7 cellular contexts compared by ENCODE assay signal in the genomic region with DNA sequence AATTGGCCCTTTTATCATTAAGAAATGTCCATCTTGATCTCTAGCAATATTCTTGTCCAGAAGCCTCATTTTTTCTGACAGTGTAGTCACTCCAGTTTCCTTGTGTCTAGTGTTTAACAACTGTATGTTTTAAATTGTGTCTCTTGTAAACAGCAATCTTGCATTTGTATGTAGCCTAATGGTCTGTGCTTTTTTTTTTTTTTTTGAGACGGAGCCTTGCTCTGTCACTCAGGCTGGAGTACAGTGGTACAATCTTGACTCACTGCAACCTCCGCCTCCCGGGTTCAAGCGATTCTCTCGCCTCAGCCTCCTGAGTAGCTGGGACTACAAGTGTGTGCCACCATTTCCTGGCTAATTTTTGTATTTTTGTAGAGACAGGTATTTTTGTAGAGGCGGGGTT. TPM values are rescaled to one million over a fixed set of nuclear protein-coding genes. Genes with fewer than 3 reads are reported as not detected.
DNase-seq lines count a peak whose midpoint lies in the region; ATAC-seq, FAIRE-seq and TF ChIP-seq lines count a peak whose summit lies in the region.
"Not testable (repeated sequence)": the region's sequence is repeated elsewhere in the genome, so short reads cannot be mapped to it uniquely, and the experiment has no call there.
"Had no signal": no experiment of that assay in that cellular context is flagged by ENCODE, and none has a peak within 500 bp of the region (broad histone marks: within the 10 kb centered on the region; RNA-seq: fewer than 3 reads in every experiment).

No MANE protein-coding gene starts in this region.

- H4K91ac ChIP-seq in mesenchymal stem cell (ENCODE audit: low read length) = not testable (repeated sequence)

- not testable (repeated sequence) for TF ChIP-seq EP300 in GM12878 (IDR thresholded peaks at IDR 0.05; ENCODE audit: borderline replicate concordance in 1 of 2, control insufficient read depth in 1 of 2, low read depth in 2 of 2, low read length in 2 of 2)

- H2BK12ac ChIP-seq in mesenchymal stem cell (ENCODE audit: low read length in 2 of 2) = not testable (repeated sequence)

- intact Hi-C loops in HCT116 (cut with micrococcal nuclease) = not testable (repeated sequence)
- intact Hi-C loops in GM12878 (cut with micrococcal nuclease; ENCODE audit: unreplicated experiment) = loop anchor here (10.0 kb wide), 1 partner anchor 300 kb away; no protein-coding TSS in a partner anchor

- RAD21 ChIA-PET in HCT116 (lab: Charles Lee; ENCODE audit: low non-redundant PET in 1 of 2, low total read pairs in 2 of 2, uncharacterized antibody in 2 of 2, unreplicated experiment in 2 of 2) = not testable (repeated sequence)
- RAD21 ChIA-PET in GM12878 (lab: Charles Lee; ENCODE audit: unreplicated experiment) = interaction anchor here (0.7 to 0.8 kb wide), 2 partner anchors 93 to 288 kb away, joined by 4 to 5 read pairs; no protein-coding TSS in a partner anchor

- not testable (repeated sequence) for H3K14ac ChIP-seq in mesenchymal stem cell (ENCODE audit: low read length in 2 of 2)

- not testable (repeated sequence) for H3K4me3 Mint-ChIP-seq in CD8-positive, alpha-beta memory T cell

- H3K9ac ChIP-seq in HCT116 (ENCODE audit: low read length); GM12878 (ENCODE audit: control insufficient read depth, insufficient read depth, low read length); mesenchymal stem cell (ENCODE audit: low read length): not testable (repeated sequence)
- H3K9ac ChIP-seq in KMS-11 (peak overlapping the region; percentile 99; the same call in 1 of the 2 replicates), OCI-LY1 (ENCODE audit: low read length) (peak overlapping the region; percentile 13)

- H3K36me3 ChIP-seq in CD8-positive, alpha-beta memory T cell (ENCODE audit: insufficient read depth, low read length); HCT116 (ENCODE audit: control insufficient read depth in 1 of 2, insufficient read depth in 2 of 2, low read length in 2 of 2); KMS-11 (ENCODE audit: insufficient read depth); OCI-LY1 (ENCODE audit: insufficient read depth, low read length); GM12878 (ENCODE audit: control insufficient read depth in 2 of 2, insufficient read depth in 2 of 2, low read length in 1 of 2); mesenchymal stem cell (ENCODE audit: control insufficient read depth in 1 of 2, insufficient read depth in 2 of 2, low read depth in 1 of 2, low read length in 2 of 2): not testable (repeated sequence)

- not testable (repeated sequence) for H3K9me2 ChIP-seq in HCT116 (ENCODE audit: insufficient read depth); OCI-LY1 (ENCODE audit: low read depth, low read length)

- not testable (repeated sequence) for H3K4me1 ChIP-seq in CD8-positive, alpha-beta memory T cell (ENCODE audit: insufficient read depth, low read length); HCT116 (ENCODE audit: control insufficient read depth in 1 of 2, insufficient read depth in 2 of 2, low read length in 2 of 2); GM12878 (ENCODE audit: control insufficient read depth, insufficient read depth, low read length)
- H3K4me1 ChIP-seq in KMS-11 (ENCODE audit: low read depth, poor library complexity, severe bottlenecking) (peaks cover 51% of the 10 kb centered on the region), OCI-LY1 (ENCODE audit: insufficient read depth, low read length, severe bottlenecking) (peaks cover 16% of the 10 kb centered on the region), mesenchymal stem cell (ENCODE audit: control insufficient read depth, insufficient read depth, low read depth, low read length) (peaks cover 10% of the 10 kb centered on the region)

- H3K9me3 Mint-ChIP-seq in CD8-positive, alpha-beta memory T cell = not testable (repeated sequence)

- not testable (repeated sequence) for H2BK5ac ChIP-seq in mesenchymal stem cell (ENCODE audit: low read depth, low read length, poor library complexity, severe bottlenecking)

- not testable (repeated sequence) for H4K8ac ChIP-seq in mesenchymal stem cell (ENCODE audit: low read length)

- not testable (repeated sequence) for FAIRE-seq in GM12878 (lab: Jason Lieb, UNC)

- not testable (repeated sequence) for H3K4me2 ChIP-seq in HCT116 (ENCODE audit: low read length); GM12878 (ENCODE audit: control insufficient read depth, insufficient read depth); mesenchymal stem cell (ENCODE audit: low read length, poor library complexity, severe bottlenecking)
- H3K4me2 ChIP-seq in KMS-11 (peak overlapping the region; percentile 71), OCI-LY1 (ENCODE audit: low read length) (peak overlapping the region; percentile 83)

- BruUV-seq in HCT116 (replicated peaks; lab: Mats Ljungman, UMichigan); GM12878 (replicated peaks; lab: Mats Ljungman, UMichigan): not testable (repeated sequence)

- H2AK5ac ChIP-seq in mesenchymal stem cell (ENCODE audit: low read length, severe bottlenecking) = not testable (repeated sequence)

- H2BK15ac ChIP-seq in mesenchymal stem cell (ENCODE audit: low read depth, poor library complexity, severe bottlenecking) = not testable (repeated sequence)

- CTCF ChIA-PET in CD8-positive, alpha-beta memory T cell (lab: Charles Lee); HCT116 (lab: Charles Lee); GM12878 (lab: Yijun Ruan, JAX): not testable (repeated sequence)

- H3K4me1 Mint-ChIP-seq in CD8-positive, alpha-beta memory T cell = not testable (repeated sequence)

- not testable (repeated sequence) for TF ChIP-seq RAD21 in HCT116 (IDR thresholded peaks at IDR 0.05; ENCODE audit: low read depth); GM12878 (IDR thresholded peaks at IDR 0.05; ENCODE audit: insufficient read depth, low read depth, low read length)

- not testable (repeated sequence) for H3K18ac ChIP-seq in mesenchymal stem cell (ENCODE audit: low read depth in 1 of 2, low read length in 2 of 2)

- not testable (repeated sequence) for H3K79me2 ChIP-seq in HCT116 (ENCODE audit: insufficient read depth, low read length)
- peaks cover 73% of the 10 kb centered on the region for H3K79me2 ChIP-seq in KMS-11 (ENCODE audit: insufficient read depth, low read depth)
- H3K79me2 ChIP-seq in OCI-LY1 (ENCODE audit: insufficient read depth, low read length) = peaks cover 47% of the 10 kb centered on the region
- H3K79me2 ChIP-seq in GM12878 (ENCODE audit: control insufficient read depth, insufficient read depth, low read length) = peaks cover 23% of the 10 kb centered on the region

- POLR2A ChIA-PET in CD8-positive, alpha-beta memory T cell (lab: Charles Lee); HCT116 (lab: Charles Lee): not testable (repeated sequence)
- POLR2A ChIA-PET in GM12878 (lab: Charles Lee) = interaction anchor here (0.6 to 1.1 kb wide), 3 partner anchors 77 to 78 kb away, joined by 3 to 7 read pairs (median 3); no protein-coding TSS in a partner anchor

- in situ Hi-C loops in GM12878 (cut with MboI) = not testable (repeated sequence)

- TF ChIP-seq CTCF in HCT116 (IDR thresholded peaks at IDR 0.05 in 2 of 3, conservative IDR thresholded peaks at IDR 0.05 in 1 of 3; ENCODE audit: borderline replicate concordance in 1 of 3, insufficient read depth in 1 of 3, low read depth in 2 of 3, low read length in 2 of 3); KMS-11 (conservative IDR thresholded peaks at IDR 0.05; ENCODE audit: low read depth, low read length); OCI-LY1 (IDR thresholded peaks at IDR 0.05; ENCODE audit: low read length); GM12878 (IDR thresholded peaks at IDR 0.05 in 2 of 3, conservative IDR thresholded peaks at IDR 0.05 in 1 of 3; ENCODE audit: control insufficient read depth in 2 of 3, extremely low read depth in 1 of 3, insufficient read depth in 1 of 3, low read depth in 3 of 3, low read length in 3 of 3): not testable (repeated sequence)

- WGBS in GM12878 (ENCODE audit: insufficient coverage, insufficient replicate concordance, low lambda C conversion rate, missing lambda C conversion rate) = 50% methylated on average over 6 of the region's 6 CpGs
- whole genome bisulfite sequencing in mesenchymal stem cell = 88% methylated on average over 5 of the region's 6 CpGs

- not testable (repeated sequence) for ATAC-seq in HCT116, GM12878

- H3K27ac Mint-ChIP-seq in CD8-positive, alpha-beta memory T cell = not testable (repeated sequence)

- H3K9me3 ChIP-seq in CD8-positive, alpha-beta memory T cell (ENCODE audit: low read length); HCT116 (ENCODE audit: control insufficient read depth in 1 of 2, insufficient read depth in 1 of 2, low read depth in 1 of 2, low read length in 2 of 2); OCI-LY1 (ENCODE audit: low read length); GM12878 (replicated peaks; ENCODE audit: control insufficient read depth, insufficient read depth, low read length); mesenchymal stem cell (ENCODE audit: control insufficient read depth, low read length): not testable (repeated sequence)

- H3K27ac ChIP-seq in CD8-positive, alpha-beta memory T cell (ENCODE audit: low read depth, low read length) = peak overlapping the region; percentile 43
- not testable (repeated sequence) for H3K27ac ChIP-seq in HCT116 (ENCODE audit: low read depth, low read length); OCI-LY1 (ENCODE audit: low read depth, low read length, poor library complexity, severe bottlenecking); GM12878 (ENCODE audit: control insufficient read depth, insufficient read depth); mesenchymal stem cell (ENCODE audit: low read length, poor library complexity, severe bottlenecking)
- H3K27ac ChIP-seq in KMS-11 = peak overlapping the region; percentile 99; the same call in 1 of the 2 replicates

- peaks cover 12% of the 10 kb centered on the region for H3K27me3 ChIP-seq in CD8-positive, alpha-beta memory T cell (ENCODE audit: insufficient read depth, low read length, poor library complexity, severe bottlenecking)
- H3K27me3 ChIP-seq in HCT116 (ENCODE audit: insufficient read depth, low read length); KMS-11 (ENCODE audit: insufficient read depth, low read depth); OCI-LY1 (ENCODE audit: insufficient read depth, low read length); GM12878 (replicated peaks in 1 of 2; ENCODE audit: control insufficient read depth in 2 of 2, insufficient read depth in 2 of 2, low read length in 1 of 2); mesenchymal stem cell (ENCODE audit: control insufficient read depth in 1 of 2, insufficient read depth in 1 of 2, low read length in 2 of 2): not testable (repeated sequence)

- H4K20me1 ChIP-seq in HCT116 (ENCODE audit: insufficient read depth); KMS-11 (ENCODE audit: insufficient read depth); OCI-LY1 (ENCODE audit: insufficient read depth, low read length); GM12878 (ENCODE audit: control insufficient read depth, insufficient read depth): not testable (repeated sequence)

- not testable (repeated sequence) for TF ChIP-seq POLR2A in HCT116 (IDR thresholded peaks at IDR 0.05; ENCODE audit: borderline replicate concordance, extremely low read depth, insufficient read depth, insufficient read length); GM12878 (IDR thresholded peaks at IDR 0.05; ENCODE audit: low read depth, low read length)

- H3K4ac ChIP-seq in mesenchymal stem cell (ENCODE audit: low read depth in 1 of 2, low read length in 2 of 2) = not testable (repeated sequence)

- H3K36me3 Mint-ChIP-seq in CD8-positive, alpha-beta memory T cell = not testable (repeated sequence)

- not testable (repeated sequence) for H3F3A ChIP-seq in OCI-LY1 (ENCODE audit: insufficient read depth, low read length)

- not testable (repeated sequence) for H2BK120ac ChIP-seq in mesenchymal stem cell (ENCODE audit: low read depth, low read length)

- not testable (repeated sequence) for DNase-seq in CD8-positive, alpha-beta memory T cell; HCT116 (ENCODE audit: low read depth, low spot score); GM12878 (ENCODE audit: low read depth, low spot score)
- DNase-seq in mesenchymal stem cell = peak; percentile 7

- H3K4me3 ChIP-seq in CD8-positive, alpha-beta memory T cell (ENCODE audit: low read length); HCT116 (replicated peaks in 1 of 2; ENCODE audit: low read depth in 1 of 2, low read length in 2 of 2); KMS-11 (IDR thresholded peaks at IDR 0.05; ENCODE audit: insufficient read depth, low read depth, low read length); mesenchymal stem cell (ENCODE audit: insufficient read depth in 1 of 2, low read depth in 1 of 2, low read length in 2 of 2): not testable (repeated sequence)
- peak overlapping the region; percentile 21 for H3K4me3 ChIP-seq in OCI-LY1 (ENCODE audit: low read depth, low read length, poor library complexity, severe bottlenecking)
- H3K4me3 ChIP-seq in GM12878 = 0 out of 2 replicates have a peak overlapping the region, but pooled peaks have one; percentile 49

- peak overlapping the region; percentile 35 for H2AFZ ChIP-seq in HCT116 (ENCODE audit: low read depth, low read length, poor library complexity, severe bottlenecking)
- not testable (repeated sequence) for H2AFZ ChIP-seq in KMS-11 (ENCODE audit: low read depth); OCI-LY1 (ENCODE audit: low read length); GM12878 (ENCODE audit: control insufficient read depth, low read depth, low read length); mesenchymal stem cell (ENCODE audit: low read depth, low read length)

- H3K79me1 ChIP-seq in mesenchymal stem cell (replicated peaks; ENCODE audit: low read length, poor library complexity, severe bottlenecking) = not testable (repeated sequence)

- peaks cover 33 to 37% of the 10 kb centered on the region in 2 donors for H3K27me3 Mint-ChIP-seq in CD8-positive, alpha-beta memory T cell

- SMC1A ChIA-PET in GM12878 (lab: Charles Lee; ENCODE audit: uncharacterized antibody, unreplicated experiment) = interaction anchor here (1.8 kb wide), 1 partner anchor 22 kb away, joined by 7 read pairs; no protein-coding TSS in a partner anchor

- H3K23ac ChIP-seq in mesenchymal stem cell (ENCODE audit: low read length in 2 of 2) = not testable (repeated sequence)

RNA-seq across cellular contexts. Expression of gene ZYG11A, which starts 2.6 kb away (rescaled TPM):
- under 1 TPM; 0.04 to 0.07 TPM for total RNA-seq in CD8-positive, alpha-beta memory T cell
- polyA plus RNA-seq in CD8-positive, alpha-beta memory T cell = not detected
- total RNA-seq in HCT116 (2021; ENCODE audit: unreplicated experiment) (0.05 TPM), GM12878 (2014; rRNA removed) (0.96 and 0.98 TPM in 2 replicates), GM12878 (2014; rRNA removed; fragmentation: Illumina TruSeq; extraction: Trizol) (0.98 and 1.1 TPM in 2 replicates), GM12878 (2021) (0.74 and 0.87 TPM in 2 replicates)
- 0.01 TPM in 1 of 2 replicates, not detected in the other for polyA plus RNA-seq in HCT116 (2012)
- 31.5 TPM in 2 replicates for total RNA-seq in GM12878 (2013; cell fraction: nucleolus; rRNA removed)
- 0.87 TPM for polyA plus RNA-seq in GM12878 (2011; ENCODE audit: low read depth)
- polyA plus RNA-seq in GM12878 (2011; rRNA removed) (6.4 and 7.2 TPM in 2 replicates), GM12878 (2014; fragmentation: Illumina TruSeq; extraction: Trizol) (0.51 and 0.68 TPM in 2 replicates), GM12878 (2014; fragmentation: Nextera tagmentation; extraction: Ambion mirVana) (under 1 TPM; 0.22 to 0.26 TPM), GM12878 (2014; rRNA removed) (0.65 and 0.68 TPM in 2 replicates), GM12878 (2016; fragmentation: Nextera tagmentation; extraction: Ambion mirVana) (under 1 TPM; 0.25 to 0.48 TPM)
- polyA plus RNA-seq in GM12878 (2011; cell fraction: cytosol; rRNA removed) = 3.9 and 4.1 TPM in 2 replicates
- polyA plus RNA-seq in GM12878 (2011; cell fraction: nucleus; rRNA removed) = 12.4 and 13.6 TPM in 2 replicates
- polyA plus RNA-seq in GM12878 (2012) = 0.93 and 1.0 TPM in 2 replicates
- polyA minus RNA-seq in GM12878 (2011; rRNA and poly(A)+ RNA removed) = 15.5 and 17.0 TPM in 2 replicates
- 5.6 and 6.8 TPM in 2 replicates for polyA minus RNA-seq in GM12878 (2011; cell fraction: cytosol; rRNA and poly(A)+ RNA removed)
- polyA minus RNA-seq in GM12878 (2011; cell fraction: nucleus; rRNA and poly(A)+ RNA removed) = 11.7 and 16.8 TPM in 2 replicates
- 0.90 TPM for polyA plus RNA-seq in mesenchymal stem cell (2013, experiment 1 of 2)
- 0.78 TPM for polyA plus RNA-seq in mesenchymal stem cell (2013, experiment 2 of 2)
- total RNA-seq: HT-29 had no signal
